Comparison of ENCODE assay signal across 22 cellular contexts in the genomic region with DNA sequence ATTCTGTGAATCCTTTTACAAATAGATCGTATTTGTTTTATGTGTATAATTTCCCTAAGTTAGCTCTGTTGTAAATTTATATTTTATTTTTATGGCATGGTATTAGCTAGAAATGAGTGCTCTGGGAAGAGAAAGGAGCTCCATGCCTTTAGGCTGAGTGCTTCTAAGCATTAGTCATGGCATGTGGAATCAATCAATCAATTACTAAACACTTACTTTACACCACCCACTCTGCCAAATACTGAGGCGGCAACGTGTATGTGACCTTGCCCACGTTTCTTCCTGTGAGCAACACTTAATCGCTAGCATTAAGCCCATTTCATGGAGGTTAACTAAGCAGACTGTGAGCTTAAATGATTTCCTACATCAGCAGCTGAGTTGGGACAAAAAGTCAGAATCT. TPM values are rescaled to one million over a fixed set of nuclear protein-coding genes. Genes with fewer than 3 reads are reported as not detected.
DNase-seq lines count a peak whose midpoint lies in the region; ATAC-seq, FAIRE-seq and TF ChIP-seq lines count a peak whose summit lies in the region.
"Had no signal": no experiment of that assay in that cellular context is flagged by ENCODE, and none has a peak within 500 bp of the region (broad histone marks: within the 10 kb centered on the region; RNA-seq: fewer than 3 reads in every experiment).

No MANE protein-coding gene starts in this region.

- no peak for TF ChIP-seq EP300 in K562 (IDR thresholded peaks at IDR 0.05; ENCODE audit: low read length)

- TF ChIP-seq POLR2A in K562 (conservative IDR thresholded peaks at IDR 0.05): no peak

- H3K36me3 ChIP-seq in K562 (ENCODE audit: control insufficient read depth, insufficient read depth, low read length): no peaks in the 10 kb centered on the region
- H3K36me3 ChIP-seq: BLaER1, heart left ventricle, lower lobe of right lung had no signal

- intact Hi-C loops in K562 (cut with micrococcal nuclease): no loop called here

- DNase-seq in AG20443 (ENCODE audit: low spot score) (peak; percentile 85), M059J (ENCODE audit: low read depth) (peak; percentile 42), K562 (ENCODE audit: extremely low read depth in 1 of 4, low spot score in 3 of 4) (no peak), kidney tubule cell (ENCODE audit: low spot score) (peak; percentile 28)
- DNase-seq in effector CD4-positive, alpha-beta T cell: no peak
- no peak for DNase-seq in stimulated activated CD4-positive, alpha-beta T cell treated with anti-CD3 and anti-CD28 coated beads, Interleukin-12 subunit alpha, Interleukin-12 subunit beta, amount 100 ng/mL, for 4 hours
- DNase-seq: activated CD8-positive, alpha-beta T cell treated with anti-CD3 and anti-CD28 coated beads for 36 hours; activated T-cell treated with anti-CD3 and anti-CD28 coated beads, Interleukin-2, amount 50 U/mL, for 48 hours; cortex of kidney; heart left ventricle; lower lobe of right lung; NCI-H1930; Right ventricle myocardium superior had no signal

- FAIRE-seq in K562 (lab: Jason Lieb, UNC): no peak

- no peaks in the 10 kb centered on the region for H3K9me3 ChIP-seq in K562 (replicated peaks; ENCODE audit: control insufficient read depth, insufficient read depth, low read depth, low read length)
- H3K9me3 ChIP-seq: BLaER1, heart left ventricle, lower lobe of right lung had no signal

- H3K4me2 ChIP-seq in K562 (ENCODE audit: insufficient read depth, low read length): no peak overlapping the region
- H3K4me2 ChIP-seq: BLaER1 had no signal

- WGBS in K562 (ENCODE audit: insufficient coverage, low coverage, missing lambda C conversion rate): 3% methylated on average over 5 of the region's 5 CpGs

- no peak overlapping the region for H3K27ac ChIP-seq in K562 (ENCODE audit: extremely low read depth, low read depth, low read length)
- H3K27ac ChIP-seq: BLaER1, epithelial cell of prostate, heart left ventricle, HL-60, lower lobe of right lung had no signal

- 0 out of 2 replicates have a peak overlapping the region, but pooled peaks have one; percentile 21 for H2AFZ ChIP-seq in K562 (ENCODE audit: low read depth, low read length)

- ATAC-seq in K562 (no peak), HG03520 (IDR thresholded peaks at IDR 0.05; ENCODE audit: unreplicated experiment) (no peak), HG03378 (IDR thresholded peaks at IDR 0.05; ENCODE audit: unreplicated experiment) (no peak)
- ATAC-seq: activated CD8-positive, alpha-beta T cell treated with anti-CD3 and anti-CD28 coated beads for 36 hours; activated naive CD4-positive, alpha-beta T cell treated with anti-CD3 and anti-CD28 coated beads, Interleukin-2, amount 50 U/mL, for 72 hours; heart left ventricle; lower lobe of right lung had no signal

- BruUV-seq in K562 (replicated peaks; lab: Mats Ljungman, UMichigan): no TSS peak

- no peak for TF ChIP-seq RAD21 in K562 (CRISPR knock-in tag; conservative IDR thresholded peaks at IDR 0.05 in 1 of 2, IDR thresholded peaks at IDR 0.05 in 1 of 2)

- H3K4me3 ChIP-seq in K562: no peak overlapping the region
- H3K4me3 ChIP-seq: BLaER1, heart left ventricle, lower lobe of right lung had no signal

- TF ChIP-seq CTCF in K562 (IDR thresholded peaks at IDR 0.05 in 2 of 3, conservative IDR thresholded peaks at IDR 0.05 in 1 of 3; ENCODE audit: insufficient read depth in 2 of 3, low read depth in 1 of 3, low read length in 3 of 3): no peak

- in situ Hi-C loops in K562 (cut with MboI): no loop called here

- peaks cover 11 to 22% of the 10 kb centered on the region in 2 experiments; a peak in 4 of 5 replicates for H3K27me3 ChIP-seq in K562 (ENCODE audit: control insufficient read depth in 2 of 2, insufficient read depth in 2 of 2, low read length in 2 of 2)
- H3K27me3 ChIP-seq: BLaER1, heart left ventricle had no signal

- no peak overlapping the region for H3K9ac ChIP-seq in K562 (ENCODE audit: insufficient read depth in 1 of 2, low read depth in 2 of 2, low read length in 2 of 2)
- H3K9ac ChIP-seq: BLaER1 had no signal

- no peaks in the 10 kb centered on the region for H4K20me1 ChIP-seq in K562 (replicated peaks; ENCODE audit: control insufficient read depth, insufficient read depth, low read length)
- H4K20me1 ChIP-seq: BLaER1 had no signal

- POLR2A ChIA-PET in K562 (lab: Yijun Ruan, JAX): interaction anchor here (0.8 kb wide), 1 partner anchor 106 kb away, joined by 3 read pairs; no protein-coding TSS in a partner anchor

- H3K4me1 ChIP-seq in K562 (replicated peaks in 1 of 2; ENCODE audit: control insufficient read depth in 2 of 2, insufficient read depth in 2 of 2, low read length in 2 of 2): no peaks in the 10 kb centered on the region; a peak in 1 of 5 replicates
- H3K4me1 ChIP-seq: BLaER1, heart left ventricle, lower lobe of right lung had no signal

- H3K9me1 ChIP-seq in K562 (ENCODE audit: control insufficient read depth, insufficient read depth, low read length): no peaks in the 10 kb centered on the region

- CTCF ChIA-PET in K562 (lab: Yijun Ruan, JAX; ENCODE audit: low intra/inter-chr PET ratio): no interaction called here

- no peaks in the 10 kb centered on the region for H3K79me2 ChIP-seq in K562 (ENCODE audit: control insufficient read depth, insufficient read depth, low read length)

TF ChIP-seq in K562, 482 proteins besides CTCF, POLR2A, EP300 and RAD21:
- TF ChIP-seq ZNF830 (CRISPR knock-in tag; IDR thresholded peaks at IDR 0.05) (no peak), POLR2AphosphoS5 (IDR thresholded peaks at IDR 0.05; ENCODE audit: control insufficient read depth, insufficient read depth, low read depth, low read length) (no peak), KLF16 (IDR thresholded peaks at IDR 0.05) (no peak), OTX1 (CRISPR knock-in tag; IDR thresholded peaks at IDR 0.05) (no peak), ZNF143 (CRISPR knock-in tag; IDR thresholded peaks at IDR 0.05) (no peak)
TF ChIP-seq in K562: peak in this region for 0.

RNA-seq across cellular contexts. Expression of a gene that starts 7.2 kb away (rescaled TPM):
- total RNA-seq in M059J (2014; rRNA removed; shearing (Covaris generic)): not detected in 2 replicates
- not detected in 2 replicates for total RNA-seq in K562 (2011; cell fraction: chromatin; rRNA removed; ENCODE audit: low replicate concordance)
- not detected in 2 replicates for total RNA-seq in K562 (2011; cell fraction: nucleolus; rRNA removed)
- not detected in 2 replicates for total RNA-seq in K562 (2011; cell fraction: nucleoplasm; rRNA removed)
- total RNA-seq in K562 (2014; rRNA removed) (not detected in 2 replicates), K562 (2014; rRNA removed; fragmentation: Illumina TruSeq; extraction: Trizol) (not detected in 2 replicates), K562 (2015; rRNA removed; fragmentation: Illumina TruSeq; extraction: Trizol) (not detected in 2 replicates), K562 (2021) (not detected in 2 replicates)
- polyA plus RNA-seq in K562 (2011; rRNA removed) (not detected in 2 replicates), K562 (2014; fragmentation: Illumina TruSeq; extraction: Trizol) (not detected in 2 replicates), K562 (2014; fragmentation: Nextera tagmentation; extraction: Ambion mirVana) (not detected), K562 (2014; rRNA removed) (not detected in 2 replicates)
- polyA plus RNA-seq in K562 (2011; cell fraction: cytosol; rRNA removed): not detected in 2 replicates
- not detected in 2 replicates for polyA plus RNA-seq in K562 (2011; cell fraction: nucleus; rRNA removed)
- polyA plus RNA-seq in K562 (2012): not detected in 2 replicates
- not detected in 2 replicates for polyA minus RNA-seq in K562 (2011; rRNA and poly(A)+ RNA removed)
- not detected in 2 replicates for polyA minus RNA-seq in K562 (2011; cell fraction: cytosol; rRNA and poly(A)+ RNA removed)
- polyA minus RNA-seq in K562 (2011; cell fraction: nucleus; rRNA and poly(A)+ RNA removed): not detected in 2 replicates
- total RNA-seq: activated CD8-positive, alpha-beta T cell treated with anti-CD3 and anti-CD28 coated beads for 36 hours; activated naive CD4-positive, alpha-beta T cell treated with anti-CD3 and anti-CD28 coated beads, Interleukin-2, amount 50 U/mL, for 72 hours; heart left ventricle; lower lobe of right lung; NCI-H460; osteocyte; Right ventricle myocardium superior; urinary bladder had no signal
- polyA plus RNA-seq: heart left ventricle, urinary bladder had no signal

RNA-seq across cellular contexts. Expression of a gene that starts 48.5 kb away (rescaled TPM):
- not detected in 2 replicates for total RNA-seq in M059J (2014; rRNA removed; shearing (Covaris generic))
- total RNA-seq in K562 (2011; cell fraction: chromatin; rRNA removed; ENCODE audit: low replicate concordance): not detected in 2 replicates
- not detected in 2 replicates for total RNA-seq in K562 (2011; cell fraction: nucleolus; rRNA removed)
- total RNA-seq in K562 (2011; cell fraction: nucleoplasm; rRNA removed): not detected in 2 replicates
- total RNA-seq in K562 (2014; rRNA removed) (not detected in 2 replicates), K562 (2014; rRNA removed; fragmentation: Illumina TruSeq; extraction: Trizol) (not detected in 2 replicates), K562 (2015; rRNA removed; fragmentation: Illumina TruSeq; extraction: Trizol) (not detected in 2 replicates), K562 (2021) (not detected in 2 replicates)
- polyA plus RNA-seq in K562 (2011; rRNA removed) (not detected in 2 replicates), K562 (2014; fragmentation: Illumina TruSeq; extraction: Trizol) (not detected in 2 replicates), K562 (2014; fragmentation: Nextera tagmentation; extraction: Ambion mirVana) (not detected), K562 (2014; rRNA removed) (not detected in 2 replicates)
- not detected in 2 replicates for polyA plus RNA-seq in K562 (2011; cell fraction: cytosol; rRNA removed)
- polyA plus RNA-seq in K562 (2011; cell fraction: nucleus; rRNA removed): not detected in 2 replicates
- 0.11 TPM in 1 of 2 replicates, not detected in the other for polyA plus RNA-seq in K562 (2012)
- not detected in 2 replicates for polyA minus RNA-seq in K562 (2011; rRNA and poly(A)+ RNA removed)
- not detected in 2 replicates for polyA minus RNA-seq in K562 (2011; cell fraction: cytosol; rRNA and poly(A)+ RNA removed)
- not detected in 2 replicates for polyA minus RNA-seq in K562 (2011; cell fraction: nucleus; rRNA and poly(A)+ RNA removed)
- total RNA-seq: activated CD8-positive, alpha-beta T cell treated with anti-CD3 and anti-CD28 coated beads for 36 hours; activated naive CD4-positive, alpha-beta T cell treated with anti-CD3 and anti-CD28 coated beads, Interleukin-2, amount 50 U/mL, for 72 hours; NCI-H460; osteocyte had no signal

Comparison
In these comparisons a context has a peak if more than half of its experiments do, and no peak if none do; other contexts are left out.
1. DNase-seq: peak in AG20443 (single experiment), M059J (single experiment) and kidney tubule cell (single experiment); none in K562 (0 of 4), effector CD4-positive, alpha-beta T cell (single experiment) and stimulated activated CD4-positive, alpha-beta T cell treated with anti-CD3 and anti-CD28 coated beads, Interleukin-12 subunit alpha, Interleukin-12 subunit beta, amount 100 ng/mL, for 4 hours (single experiment).